ENCODE assay signal across 28 cellular contexts in the genomic region with DNA sequence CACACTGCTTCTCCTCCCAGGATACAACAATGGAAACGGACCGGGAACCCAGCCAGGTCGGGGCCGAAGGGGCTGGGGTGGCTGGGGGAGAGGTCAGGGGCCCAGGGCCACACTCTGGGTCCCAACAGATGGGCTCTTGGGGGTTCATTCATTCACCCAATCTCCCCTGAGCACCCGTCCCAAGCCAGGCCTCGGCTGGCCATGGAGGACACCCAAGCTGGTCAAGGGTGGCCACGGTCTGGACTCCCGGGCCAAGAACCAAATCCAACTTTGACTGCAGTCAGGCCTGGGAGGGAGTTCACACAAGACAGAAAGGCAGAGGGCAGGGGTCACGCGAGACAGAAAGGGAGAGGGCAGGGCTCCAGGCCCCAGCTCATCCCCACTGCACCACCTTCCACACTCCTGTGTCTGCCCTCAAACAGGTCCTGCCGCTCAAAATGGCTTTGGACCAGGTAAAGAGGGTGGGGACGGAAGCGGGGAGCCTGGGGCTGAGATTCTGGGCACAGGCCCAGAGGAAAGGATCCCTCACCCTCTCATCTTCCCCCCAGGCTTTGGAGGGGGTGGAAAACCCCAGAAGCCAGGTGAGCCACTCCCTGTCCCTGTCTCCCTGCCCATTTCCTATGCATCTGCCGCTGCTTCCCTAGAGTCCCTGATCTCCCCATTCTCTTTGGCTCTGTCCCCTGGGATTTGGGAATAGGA. TPM values are rescaled to one million over a fixed set of nuclear protein-coding genes. Genes with fewer than 3 reads are reported as not detected.
"Had no signal": no experiment of that assay in that cellular context is flagged by ENCODE, and none has a peak within 500 bp of the region (broad histone marks: within the 10 kb centered on the region; RNA-seq: fewer than 3 reads in every experiment).

No MANE protein-coding gene starts in this region.

- H3K4me3 ChIP-seq: Peyer's patch had no signal

- ATAC-seq: activated T-helper 17 cell treated with anti-CD3 and anti-CD28 coated beads, Interleukin-2, amount 50 U/mL, for 72 hours; T-helper 17 cell had no signal

- H3K27me3 ChIP-seq: Peyer's patch had no signal

- H3K9me3 ChIP-seq: Peyer's patch had no signal

- H3K4me1 ChIP-seq: Peyer's patch had no signal

- H3K27ac ChIP-seq: brain microvascular endothelial cell, Peyer's patch had no signal

- FAIRE-seq: TTC549 had no signal

- DNase-seq: activated B cell treated with CpG ODN at 0.5 μM for 24 hours; activated CD4-positive, alpha-beta memory T cell treated with anti-CD3 and anti-CD28 coated beads, Interleukin-2, amount 10 ng/mL, durations not matched to agents 7 days and 5 days; activated CD4-positive, alpha-beta T cell treated with anti-CD3 and anti-CD28 coated beads, Interleukin-2, amount 10 ng/mL, durations not matched to agents 7 days and 5 days; activated gamma-delta T cell; activated naive CD4-positive, alpha-beta T cell treated with anti-CD3 and anti-CD28 coated beads, Interleukin-2, amount 10 ng/mL, durations not matched to agents 7 days and 5 days; activated naive CD8-positive, alpha-beta T cell treated with anti-CD3 and anti-CD28 coated beads for 36 hours; activated T-cell treated with anti-CD3 and anti-CD28 coated beads for 4 hours; activated T-cell treated with anti-CD3 and anti-CD28 coated beads, Interleukin-2, amount 50 U/mL, for 48 hours; brain microvascular endothelial cell; cerebellar nuclear complex; MM.1S; NCI-H1105; NCI-H1436; NCI-H187; NCI-H2081 treated with DMSO at 0.1 percent for 48 hours; NCI-H2171; NCI-H226; NCI-H526; NCI-H82; Peyer's patch; SIG-M5; T-helper 17 cell; T1000 had no signal

- H3K36me3 ChIP-seq: brain microvascular endothelial cell, Peyer's patch had no signal

RNA-seq across cellular contexts. Expression of a gene that starts 12.3 kb away (rescaled TPM):
- total RNA-seq: T-helper 17 cell had no signal

RNA-seq across cellular contexts. Expression of a gene that starts 20.2 kb away (rescaled TPM):
- total RNA-seq: activated B cell treated with CpG ODN at 0.5 μM for 24 hours; activated CD4-positive, alpha-beta T cell treated with anti-CD3 and anti-CD28 coated beads, Interleukin-2, amount 10 ng/mL, durations not matched to agents 7 days and 5 days; activated CD8-positive, alpha-beta memory T cell treated with anti-CD3 and anti-CD28 coated beads for 36 hours; activated naive CD8-positive, alpha-beta T cell treated with anti-CD3 and anti-CD28 coated beads for 36 hours; T-helper 17 cell had no signal

RNA-seq across cellular contexts. Expression of a gene that starts 25.5 kb away (rescaled TPM):
- total RNA-seq: activated B cell treated with CpG ODN at 0.5 μM for 24 hours; activated CD4-positive, alpha-beta memory T cell treated with anti-CD3 and anti-CD28 coated beads, Interleukin-2, amount 10 ng/mL, durations not matched to agents 7 days and 5 days; activated CD4-positive, alpha-beta T cell treated with anti-CD3 and anti-CD28 coated beads, Interleukin-2, amount 10 ng/mL, durations not matched to agents 7 days and 5 days; activated CD8-positive, alpha-beta memory T cell treated with anti-CD3 and anti-CD28 coated beads for 36 hours; activated naive CD8-positive, alpha-beta T cell treated with anti-CD3 and anti-CD28 coated beads for 36 hours; activated T-helper 17 cell treated with anti-CD3 and anti-CD28 coated beads, Interleukin-2, amount 50 U/mL, for 72 hours; NCI-H460; OCI-LY7; Peyer's patch; T-helper 17 cell had no signal
